In genomic region chr2:10654069-10654468, GRCh38 we compare ENCODE assay signal across 9 cellular contexts.
DNase-seq lines count a peak whose midpoint lies in the region; ATAC-seq lines count a peak whose summit lies in the region.
"Had no signal": no experiment of that assay in that cellular context is flagged by ENCODE, and none has a peak within 500 bp of the region (broad histone marks: within the 10 kb centered on the region; RNA-seq: fewer than 3 reads in every experiment).

No MANE protein-coding gene starts in this region.

- H3K9ac ChIP-seq in adipocyte (ENCODE audit: low read length) = no peak overlapping the region

- ATAC-seq in GM19463 (IDR thresholded peaks at IDR 0.05; ENCODE audit: unreplicated experiment) = no peak

- no peaks in the 10 kb centered on the region for H3K4me1 ChIP-seq in adipocyte (ENCODE audit: control insufficient read depth, insufficient read depth, low read length)

- H3K27me3 ChIP-seq in adipocyte (replicated peaks; ENCODE audit: control insufficient read depth, insufficient read depth, low read length) = no peaks in the 10 kb centered on the region

- H3K9me3 ChIP-seq in adipocyte (ENCODE audit: control insufficient read depth, low read length) = no peaks in the 10 kb centered on the region

- peaks cover 88% of the 10 kb centered on the region for H3K36me3 ChIP-seq in adipocyte (ENCODE audit: control insufficient read depth, insufficient read depth, low read length, severe bottlenecking)

- DNase-seq in GM03348 (ENCODE audit: low spot score) (peak; percentile 12), T follicular helper cell (ENCODE audit: low read depth) (peak; percentile 9), adipocyte (ENCODE audit: low read depth) (peak; percentile 3), NCI-H2107 treated with DMSO at 0.1 percent for 48 hours (lab: John Stamatoyannopoulos, UW; ENCODE audit: unreplicated experiment) (no peak), GM19238 (ENCODE audit: insufficient read length, low spot score) (no peak), HuH-7 (ENCODE audit: low spot score) (no peak)
- DNase-seq in stimulated activated CD4-positive, alpha-beta T cell treated with anti-CD3 and anti-CD28 coated beads, Interleukin-12 subunit alpha, Interleukin-12 subunit beta, amount 100 ng/mL, for 4 hours = peak; percentile 59
- DNase-seq: NCI-H187 had no signal

- H3K4me3 ChIP-seq in adipocyte (ENCODE audit: low read length) = no peak overlapping the region

Comparison
In these comparisons a context has a peak if more than half of its experiments do, and no peak if none do; other contexts are left out.
1. DNase-seq: peak in GM03348 (single experiment), T follicular helper cell (single experiment), adipocyte (single experiment) and stimulated activated CD4-positive, alpha-beta T cell treated with anti-CD3 and anti-CD28 coated beads, Interleukin-12 subunit alpha, Interleukin-12 subunit beta, amount 100 ng/mL, for 4 hours (single experiment); none in NCI-H2107 treated with DMSO at 0.1 percent for 48 hours (single experiment), GM19238 (single experiment) and HuH-7 (single experiment).